In genomic region chr12:102542816-102543448, GRCh38 we compare ENCODE assay signal across 18 cellular contexts.
DNase-seq lines count a peak whose midpoint lies in the region; ATAC-seq and TF ChIP-seq lines count a peak whose summit lies in the region.
"Had no signal": no experiment of that assay in that cellular context is flagged by ENCODE, and none has a peak within 500 bp of the region (broad histone marks: within the 10 kb centered on the region; RNA-seq: fewer than 3 reads in every experiment).

No MANE protein-coding gene starts in this region.

- intact Hi-C loops in colonic mucosa (cut with DNase I): no loop called here
- intact Hi-C loops in right cardiac atrium (cut with DNase I): no loop called here
- intact Hi-C loops in testis (cut with DNase I; ENCODE audit: low total_unique reads): no loop called here
- intact Hi-C loops in psoas muscle (cut with DNase I): no loop called here

- H3K27me3 ChIP-seq in colonic mucosa (no peaks in the 10 kb centered on the region), right cardiac atrium (ENCODE audit: control insufficient read depth, insufficient read depth) (no peaks in the 10 kb centered on the region), testis (no peaks in the 10 kb centered on the region), psoas muscle (ENCODE audit: insufficient read depth in 3 of 3, low read length in 2 of 3) (peaks cover 0 to 2% (median 0%) of the 10 kb centered on the region in 3 donors)
- H3K27me3 ChIP-seq: Peyer's patch had no signal

- 54% methylated on average over 6 of the region's 6 CpGs for WGBS in right cardiac atrium
- 29 to 31% methylated on average over 6 of the region's 6 CpGs for WGBS in testis, 2 donors
- WGBS in psoas muscle, 3 donors: 31 to 56% (median 34%) methylated on average over 6 of the region's 6 CpGs

- H3K4me1 ChIP-seq in colonic mucosa: no peaks in the 10 kb centered on the region
- no peaks in the 10 kb centered on the region for H3K4me1 ChIP-seq in right cardiac atrium (ENCODE audit: control insufficient read depth, insufficient read depth, low read length)
- peaks cover 17% of the 10 kb centered on the region for H3K4me1 ChIP-seq in testis
- no peaks in the 10 kb centered on the region for H3K4me1 ChIP-seq in psoas muscle
- H3K4me1 ChIP-seq: Peyer's patch had no signal

- peaks cover 75% of the 10 kb centered on the region for H3K4me1 Mint-ChIP-seq in HFFc6 (ENCODE audit: low read depth)
- H3K4me1 Mint-ChIP-seq: CD8-positive, alpha-beta memory T cell had no signal

- no peak overlapping the region for H3K27ac ChIP-seq in colonic mucosa
- H3K27ac ChIP-seq in right cardiac atrium (ENCODE audit: low read length): no peak overlapping the region
- peak overlapping the region; percentile 82 to 84 for H3K27ac ChIP-seq in testis
- H3K27ac ChIP-seq in psoas muscle: no peak overlapping the region
- H3K27ac ChIP-seq: Peyer's patch had no signal

- no peak overlapping the region for H3K9ac ChIP-seq in colonic mucosa (ENCODE audit: low read depth in 2 of 2, low read length in 2 of 2)
- H3K9ac ChIP-seq: SK-N-SH had no signal

- no peak overlapping the region for H3K4me3 ChIP-seq in colonic mucosa
- H3K4me3 ChIP-seq in right cardiac atrium (ENCODE audit: low read length): no peak overlapping the region
- H3K4me3 ChIP-seq in testis: no peak overlapping the region
- no peak overlapping the region for H3K4me3 ChIP-seq in psoas muscle
- H3K4me3 ChIP-seq: Peyer's patch had no signal

- H3K4me3 Mint-ChIP-seq in HFFc6: no peak overlapping the region
- H3K4me3 Mint-ChIP-seq: CD8-positive, alpha-beta memory T cell had no signal

- peak overlapping the region; percentile 42 for H3K27ac Mint-ChIP-seq in HFFc6
- H3K27ac Mint-ChIP-seq: CD8-positive, alpha-beta memory T cell had no signal

- no peaks in the 10 kb centered on the region for H3K9me3 Mint-ChIP-seq in HFFc6
- H3K9me3 Mint-ChIP-seq: CD8-positive, alpha-beta memory T cell had no signal

- no peaks in the 10 kb centered on the region for H3K36me3 ChIP-seq in colonic mucosa
- H3K36me3 ChIP-seq in testis (ENCODE audit: low read depth, missing control alignments): no peaks in the 10 kb centered on the region
- no peaks in the 10 kb centered on the region for H3K36me3 ChIP-seq in psoas muscle (ENCODE audit: insufficient read depth in 1 of 2, low read depth in 1 of 2)
- H3K36me3 ChIP-seq: Peyer's patch had no signal

- H3K9me3 ChIP-seq in colonic mucosa (no peaks in the 10 kb centered on the region), right cardiac atrium (ENCODE audit: control insufficient read depth, low read length) (no peaks in the 10 kb centered on the region), testis (no peaks in the 10 kb centered on the region), psoas muscle (no peaks in the 10 kb centered on the region)
- H3K9me3 ChIP-seq: Peyer's patch, SK-N-SH had no signal

- TF ChIP-seq CTCF in HFFc6 (IDR thresholded peaks at IDR 0.05) (no peak), colonic mucosa (IDR thresholded peaks at IDR 0.05) (no peak), testis (IDR thresholded peaks at IDR 0.05) (no peak), psoas muscle (IDR thresholded peaks at IDR 0.05) (no peak)

- peaks cover 3% of the 10 kb centered on the region; the same call in 1 of the 2 replicates for H3K36me3 Mint-ChIP-seq in HFFc6 (ENCODE audit: low read depth)
- H3K36me3 Mint-ChIP-seq: CD8-positive, alpha-beta memory T cell had no signal

- no peaks in the 10 kb centered on the region; the same call in 1 of the 2 replicates for H3K27me3 Mint-ChIP-seq in HFFc6 (ENCODE audit: insufficient read depth)

- TF ChIP-seq POLR2A in testis (IDR thresholded peaks at IDR 0.05): no peak

- no peak for ATAC-seq in right cardiac atrium
- no peak for ATAC-seq in psoas muscle
- ATAC-seq in HG03108 (IDR thresholded peaks at IDR 0.05; ENCODE audit: unreplicated experiment): no peak

- DNase-seq in HFFc6 (no peak), colonic mucosa (peak; percentile 22), right cardiac atrium (peak; percentile 31 to 55 (median 47)), testis (peak; percentile 83), psoas muscle (no peak), NCI-H146 (lab: John Stamatoyannopoulos, UW) (no peak)
- DNase-seq: ACHN; C1 segment of cervical spinal cord; CD8-positive, alpha-beta memory T cell; KBM-7; NCI-H1105 treated with DMSO at 0.1 percent for 48 hours; NCI-H187; NCI-H2171; NCI-H446; NCI-H526 treated with DMSO at 0.1 percent for 48 hours; Peyer's patch; SK-N-SH had no signal

Comparison
In these comparisons a context has a peak if more than half of its experiments do, and no peak if none do; other contexts are left out.
1. DNase-seq: peak in colonic mucosa (single experiment), right cardiac atrium (3 of 3) and testis (single experiment); none in HFFc6 (single experiment), psoas muscle (0 of 2) and NCI-H146 (single experiment).
2. H3K27ac ChIP-seq: peak in testis (2 of 2); none in colonic mucosa (single experiment), right cardiac atrium (single experiment) and psoas muscle (single experiment).